ENCODE assay signal across 27 cellular contexts in genomic region chr3:96619475-96619874, GRCh38.
DNase-seq lines count a peak whose midpoint lies in the region; ATAC-seq lines count a peak whose summit lies in the region.
"Had no signal": no experiment of that assay in that cellular context is flagged by ENCODE, and none has a peak within 500 bp of the region (broad histone marks: within the 10 kb centered on the region; RNA-seq: fewer than 3 reads in every experiment).

No MANE protein-coding gene starts in this region.

- H3K4me1 Mint-ChIP-seq in activated naive CD4-positive, alpha-beta T cell treated with anti-CD3 and anti-CD28 coated beads, Interleukin-2, amount 10 ng/mL, durations not matched to agents 7 days and 5 days = no peaks in the 10 kb centered on the region
- no peaks in the 10 kb centered on the region for H3K4me1 Mint-ChIP-seq in activated CD4-positive, alpha-beta memory T cell treated with anti-CD3 and anti-CD28 coated beads for 36 hours (ENCODE audit: low read depth)

- no peak overlapping the region for H3K14ac ChIP-seq in neuronal stem cell (ENCODE audit: low read length)

- no peak overlapping the region for H3K4ac ChIP-seq in neuronal stem cell (ENCODE audit: low read length)

- POLR2A ChIA-PET in activated CD4-positive, alpha-beta memory T cell treated with anti-CD3 and anti-CD28 coated beads for 36 hours (lab: Charles Lee) = no interaction called here

- H3K79me1 ChIP-seq in neuronal stem cell (ENCODE audit: low read depth, low read length) = no peaks in the 10 kb centered on the region

- H2AFZ ChIP-seq in neuronal stem cell (ENCODE audit: low read length) = no peak overlapping the region

- no peak overlapping the region for H3K9ac ChIP-seq in neuronal stem cell (ENCODE audit: low read depth, low read length, poor library complexity)

- no peak overlapping the region for H2BK15ac ChIP-seq in neuronal stem cell (ENCODE audit: low read length)

- H3K23ac ChIP-seq in neuronal stem cell (ENCODE audit: low read depth, low read length, poor library complexity) = peak overlapping the region; percentile 25

- ATAC-seq in GM21390 (IDR thresholded peaks at IDR 0.05; ENCODE audit: unreplicated experiment) = no peak
- ATAC-seq: left lobe of liver had no signal

- H4K91ac ChIP-seq in neuronal stem cell (ENCODE audit: low read depth, low read length, poor library complexity) = no peak overlapping the region

- no peaks in the 10 kb centered on the region for H3K36me3 ChIP-seq in neuronal stem cell (replicated peaks in 1 of 2; ENCODE audit: control insufficient read depth in 2 of 2, insufficient read depth in 2 of 2, low read length in 2 of 2)
- H3K36me3 ChIP-seq: breast epithelium, HAP-1, Peyer's patch, SJCRH30 had no signal

- no peak overlapping the region for H2BK5ac ChIP-seq in neuronal stem cell (ENCODE audit: low read length)

- H3K27me3 ChIP-seq in neuronal stem cell (ENCODE audit: control insufficient read depth in 3 of 3, insufficient read depth in 3 of 3, low read depth in 1 of 3, low read length in 3 of 3) = no peaks in the 10 kb centered on the region
- H3K27me3 ChIP-seq: breast epithelium, Peyer's patch had no signal

- peak overlapping the region in 1 of 2 donors; percentile 10 for H3K4me3 ChIP-seq in neuronal stem cell (ENCODE audit: low read length in 2 of 2)
- H3K4me3 ChIP-seq: breast epithelium, HAP-1, Peyer's patch, SJCRH30, smooth muscle cell had no signal

- peak; percentile 25 for DNase-seq in activated naive CD4-positive, alpha-beta T cell treated with anti-CD3 and anti-CD28 coated beads, Interleukin-2, amount 10 ng/mL, durations not matched to agents 7 days and 5 days
- DNase-seq in activated naive CD4-positive, alpha-beta T cell (lab: John Stamatoyannopoulos, UW) = no peak
- peak; percentile 20 for DNase-seq in KBM-7
- peak; percentile 15 for DNase-seq in activated CD4-positive, alpha-beta memory T cell treated with anti-CD3 and anti-CD28 coated beads for 36 hours
- no peak for DNase-seq in neuronal stem cell (ENCODE audit: low spot score)
- DNase-seq in GM19238 (ENCODE audit: insufficient read length, low spot score) = no peak
- no peak for DNase-seq in NCI-H2029 (lab: John Stamatoyannopoulos, UW)
- DNase-seq: activated CD4-positive, CD25-positive, alpha-beta regulatory T cell treated with anti-CD3 and anti-CD28 coated beads, Interleukin-2, amount 50 U/mL, for 72 hours; Calu3; effector memory CD4-positive, alpha-beta T cell; EL; foreskin fibroblast; IMR-90; NCI-H1105 treated with DMSO at 0.1 percent for 48 hours; NCI-H2081 treated with DMSO at 0.1 percent for 48 hours; NCI-H446 treated with DMSO at 0.1 percent for 48 hours; occipital lobe; Peyer's patch; stimulated activated CD4-positive, alpha-beta T cell treated with anti-CD3 and anti-CD28 coated beads, Interleukin-4, amount 100 ng/mL, for 24 hours; stimulated activated naive CD4-positive, alpha-beta T cell had no signal

- H3K27me3 Mint-ChIP-seq in activated naive CD4-positive, alpha-beta T cell treated with anti-CD3 and anti-CD28 coated beads, Interleukin-2, amount 10 ng/mL, durations not matched to agents 7 days and 5 days = no peaks in the 10 kb centered on the region
- no peaks in the 10 kb centered on the region for H3K27me3 Mint-ChIP-seq in activated CD4-positive, alpha-beta memory T cell treated with anti-CD3 and anti-CD28 coated beads for 36 hours

- in situ Hi-C loops in KBM-7 (cut with MboI; ENCODE audit: low pct_unique_long_range_greater_than_20kb, low sequenced_read_pairs) = no loop called here

- H3K18ac ChIP-seq in neuronal stem cell (ENCODE audit: low read length) = no peak overlapping the region

- no peaks in the 10 kb centered on the region for H3K4me1 ChIP-seq in neuronal stem cell (ENCODE audit: control insufficient read depth in 2 of 2, insufficient read depth in 1 of 2, low read depth in 1 of 2, low read length in 2 of 2)
- H3K4me1 ChIP-seq: breast epithelium, HAP-1, Peyer's patch, SJCRH30 had no signal

- H3K36me3 Mint-ChIP-seq in activated naive CD4-positive, alpha-beta T cell treated with anti-CD3 and anti-CD28 coated beads, Interleukin-2, amount 10 ng/mL, durations not matched to agents 7 days and 5 days = no peaks in the 10 kb centered on the region
- no peaks in the 10 kb centered on the region for H3K36me3 Mint-ChIP-seq in activated CD4-positive, alpha-beta memory T cell treated with anti-CD3 and anti-CD28 coated beads for 36 hours

- intact Hi-C loops in activated CD4-positive, alpha-beta memory T cell treated with anti-CD3 and anti-CD28 coated beads for 36 hours (cut with micrococcal nuclease) = no loop called here

- CTCF ChIA-PET in activated naive CD4-positive, alpha-beta T cell treated with anti-CD3 and anti-CD28 coated beads, Interleukin-2, amount 10 ng/mL, durations not matched to agents 7 days and 5 days (lab: Charles Lee) = no interaction called here
- CTCF ChIA-PET in activated CD4-positive, alpha-beta memory T cell treated with anti-CD3 and anti-CD28 coated beads for 36 hours (lab: Charles Lee) = no interaction called here

- H3K4me3 Mint-ChIP-seq in activated naive CD4-positive, alpha-beta T cell treated with anti-CD3 and anti-CD28 coated beads, Interleukin-2, amount 10 ng/mL, durations not matched to agents 7 days and 5 days = no peak overlapping the region
- H3K4me3 Mint-ChIP-seq in activated CD4-positive, alpha-beta memory T cell treated with anti-CD3 and anti-CD28 coated beads for 36 hours = no peak overlapping the region

- no peak overlapping the region for H3K27ac Mint-ChIP-seq in activated naive CD4-positive, alpha-beta T cell treated with anti-CD3 and anti-CD28 coated beads, Interleukin-2, amount 10 ng/mL, durations not matched to agents 7 days and 5 days
- H3K27ac Mint-ChIP-seq in activated CD4-positive, alpha-beta memory T cell treated with anti-CD3 and anti-CD28 coated beads for 36 hours = no peak overlapping the region

- H2BK12ac ChIP-seq in neuronal stem cell (ENCODE audit: low read length) = no peak overlapping the region

- no CpG with 5 or more reads among the region's 20 CpGs for WGBS in neuronal stem cell (ENCODE audit: extremely low coverage in 2 of 2, insufficient read length in 2 of 2, insufficient replicate concordance in 1 of 2), 2 donors

- H4K8ac ChIP-seq in neuronal stem cell (ENCODE audit: low read depth, low read length) = no peak overlapping the region

- no peaks in the 10 kb centered on the region for H3K9me3 Mint-ChIP-seq in activated naive CD4-positive, alpha-beta T cell treated with anti-CD3 and anti-CD28 coated beads, Interleukin-2, amount 10 ng/mL, durations not matched to agents 7 days and 5 days
- H3K9me3 Mint-ChIP-seq in activated CD4-positive, alpha-beta memory T cell treated with anti-CD3 and anti-CD28 coated beads for 36 hours = peaks cover 5% of the 10 kb centered on the region

- no peak overlapping the region for H3K27ac ChIP-seq in neuronal stem cell (replicated peaks; ENCODE audit: low read length)
- H3K27ac ChIP-seq: breast epithelium, C4-2B, Peyer's patch, SJCRH30 had no signal

- H2AK5ac ChIP-seq in neuronal stem cell (ENCODE audit: low read depth, low read length) = no peak overlapping the region

- H2BK120ac ChIP-seq in neuronal stem cell (ENCODE audit: low read depth, low read length) = no peak overlapping the region

- no peak overlapping the region for H3K4me2 ChIP-seq in neuronal stem cell (ENCODE audit: insufficient read depth, low read length, poor library complexity, severe bottlenecking)
- H3K4me2 ChIP-seq: smooth muscle cell had no signal

- H3K9me3 ChIP-seq in neuronal stem cell (replicated peaks in 1 of 2; ENCODE audit: control insufficient read depth in 2 of 2, insufficient read depth in 1 of 2, low read depth in 1 of 2, low read length in 2 of 2) = peaks cover 0 to 3% of the 10 kb centered on the region in 2 donors
- H3K9me3 ChIP-seq: HAP-1, Peyer's patch, SJCRH30 had no signal

Comparison
In these comparisons a context has a peak if more than half of its experiments do, and no peak if none do; other contexts are left out.
1. DNase-seq: peak in activated naive CD4-positive, alpha-beta T cell treated with anti-CD3 and anti-CD28 coated beads, Interleukin-2, amount 10 ng/mL, durations not matched to agents 7 days and 5 days (single experiment), KBM-7 (single experiment) and activated CD4-positive, alpha-beta memory T cell treated with anti-CD3 and anti-CD28 coated beads for 36 hours (single experiment); none in activated naive CD4-positive, alpha-beta T cell (0 of 4), neuronal stem cell (single experiment), GM19238 (single experiment) and NCI-H2029 (single experiment).